Comparison of ENCODE assay signal across 9 cellular contexts in genomic region chr15:78944669-78945407, GRCh38. TPM values are rescaled to one million over a fixed set of nuclear protein-coding genes. Genes with fewer than 3 reads are reported as not detected.
A peak's percentile ranks its signal among the peaks of the same experiment; 100 is the strongest.
DNase-seq lines count a peak whose midpoint lies in the region; ATAC-seq and TF ChIP-seq lines count a peak whose summit lies in the region.
"Had no signal": no experiment of that assay in that cellular context is flagged by ENCODE, and none has a peak within 500 bp of the region (broad histone marks: within the 10 kb centered on the region; RNA-seq: fewer than 3 reads in every experiment).

CTSH (minus strand) TSS chr15:78945046; CDS start chr15:78944981, 65 bp downstream.

- ATAC-seq in GM19372 (IDR thresholded peaks at IDR 0.05; ENCODE audit: low read depth, unreplicated experiment) (peak; percentile 82), HG03571 (IDR thresholded peaks at IDR 0.05; ENCODE audit: unreplicated experiment) (peak; percentile 72)
- ATAC-seq in stimulated activated naive CD8-positive, alpha-beta T cell treated with anti-CD3 and anti-CD28 coated beads, Interleukin-15, Interleukin-2, amounts not matched to agents 100 U/mL and 50 U/mL, for 24 hours, result peak; percentile 79

- H2AFZ ChIP-seq in OCI-LY7 (ENCODE audit: low read length), result peak within 1 kb of the TSS; percentile 42; the same call in 1 of the 2 replicates

- H3K9me3 ChIP-seq in OCI-LY7 (ENCODE audit: low read length), result no peaks in the 10 kb centered on the region
- H3K9me3 ChIP-seq: SJSA1 had no signal

- H3K9me2 ChIP-seq in OCI-LY7 (ENCODE audit: insufficient read depth, low read length), result no peaks in the 10 kb centered on the region

- H3K27ac Mint-ChIP-seq in activated T-helper 1 cell treated with anti-CD3 and anti-CD28 coated beads, Interleukin-12 subunit alpha, Interleukin-12 subunit beta, Interleukin-2, Interleukin-4 antibody, amounts not matched to agents 30 ng/mL and 10 ng/mL and 1 ng/mL, durations not matched to agents 14 hours and 24 hours and 36 hours, result peak within 1 kb of the TSS; percentile 44
- H3K27ac Mint-ChIP-seq in nephron, result peak within 1 kb of the TSS in 2 of 3 experiments; percentile 45 to 58

- BruUV-seq in OCI-LY7 (replicated peaks; lab: Mats Ljungman, UMichigan), result no TSS peak

- peak within 1 kb of the TSS; percentile 73 for H3K27ac ChIP-seq in C4-2B
- no peak within 1 kb of the TSS for H3K27ac ChIP-seq in OCI-LY7 (ENCODE audit: low read depth, low read length, poor library complexity, severe bottlenecking)
- H3K27ac ChIP-seq: SJSA1 had no signal

- peaks cover 7% of the 10 kb centered on the region for H3K4me1 Mint-ChIP-seq in activated T-helper 1 cell treated with anti-CD3 and anti-CD28 coated beads, Interleukin-12 subunit alpha, Interleukin-12 subunit beta, Interleukin-2, Interleukin-4 antibody, amounts not matched to agents 30 ng/mL and 10 ng/mL and 1 ng/mL, durations not matched to agents 14 hours and 24 hours and 36 hours (ENCODE audit: low read depth)
- H3K4me1 Mint-ChIP-seq in nephron, result peaks cover 10% of the 10 kb centered on the region

- peak within 1 kb of the TSS; percentile 84 for H3K4me3 Mint-ChIP-seq in activated T-helper 1 cell treated with anti-CD3 and anti-CD28 coated beads, Interleukin-12 subunit alpha, Interleukin-12 subunit beta, Interleukin-2, Interleukin-4 antibody, amounts not matched to agents 30 ng/mL and 10 ng/mL and 1 ng/mL, durations not matched to agents 14 hours and 24 hours and 36 hours
- H3K4me3 Mint-ChIP-seq in nephron, result peak within 1 kb of the TSS; percentile 79 to 82 (median 82)

- peak within 1 kb of the TSS; percentile 81 for H3K4me2 ChIP-seq in OCI-LY7 (ENCODE audit: low read length)

- peaks cover 31% of the 10 kb centered on the region for H3K27me3 Mint-ChIP-seq in activated T-helper 1 cell treated with anti-CD3 and anti-CD28 coated beads, Interleukin-12 subunit alpha, Interleukin-12 subunit beta, Interleukin-2, Interleukin-4 antibody, amounts not matched to agents 30 ng/mL and 10 ng/mL and 1 ng/mL, durations not matched to agents 14 hours and 24 hours and 36 hours (ENCODE audit: insufficient read depth)
- peaks cover 42% of the 10 kb centered on the region for H3K27me3 Mint-ChIP-seq in nephron (ENCODE audit: low read depth)

- H3K36me3 Mint-ChIP-seq in activated T-helper 1 cell treated with anti-CD3 and anti-CD28 coated beads, Interleukin-12 subunit alpha, Interleukin-12 subunit beta, Interleukin-2, Interleukin-4 antibody, amounts not matched to agents 30 ng/mL and 10 ng/mL and 1 ng/mL, durations not matched to agents 14 hours and 24 hours and 36 hours (ENCODE audit: low read depth), result peaks cover 3% of the 10 kb centered on the region
- no peaks in the 10 kb centered on the region for H3K36me3 Mint-ChIP-seq in nephron (ENCODE audit: low read depth)

- H3K9me3 Mint-ChIP-seq in activated T-helper 1 cell treated with anti-CD3 and anti-CD28 coated beads, Interleukin-12 subunit alpha, Interleukin-12 subunit beta, Interleukin-2, Interleukin-4 antibody, amounts not matched to agents 30 ng/mL and 10 ng/mL and 1 ng/mL, durations not matched to agents 14 hours and 24 hours and 36 hours, result no peaks in the 10 kb centered on the region
- no peaks in the 10 kb centered on the region for H3K9me3 Mint-ChIP-seq in nephron

- H4K20me1 ChIP-seq in OCI-LY7 (ENCODE audit: insufficient read depth, low read length), result no peaks in the 10 kb centered on the region

- no peaks in the 10 kb centered on the region for H3K36me3 ChIP-seq in OCI-LY7 (ENCODE audit: insufficient read depth, low read length)
- H3K36me3 ChIP-seq: SJSA1 had no signal

- DNase-seq in OCI-LY7 (ENCODE audit: low spot score) (peak; percentile 67), fibroblast of the aortic adventitia (ENCODE audit: low read depth) (peak; percentile 21)
- DNase-seq in activated T-helper 1 cell treated with anti-CD3 and anti-CD28 coated beads, Interleukin-12 subunit alpha, Interleukin-12 subunit beta, Interleukin-2, Interleukin-4 antibody, amounts not matched to agents 30 ng/mL and 10 ng/mL and 1 ng/mL, durations not matched to agents 14 hours and 24 hours and 36 hours (ENCODE audit: low spot score), result peak; percentile 63
- DNase-seq in stimulated activated naive CD8-positive, alpha-beta T cell treated with anti-CD3 and anti-CD28 coated beads, Interleukin-15, Interleukin-2, amounts not matched to agents 100 U/mL and 50 U/mL, for 24 hours, result peak; percentile 74

- H3K4me3 ChIP-seq in OCI-LY7 (ENCODE audit: low read depth, low read length, poor library complexity, severe bottlenecking) (peak within 1 kb of the TSS; percentile 66), fibroblast of the aortic adventitia (ENCODE audit: low read depth, low read length) (peak within 1 kb of the TSS; percentile 60)
- H3K4me3 ChIP-seq: SJSA1 had no signal

- intact Hi-C loops in OCI-LY7 (cut with micrococcal nuclease; ENCODE audit: unreplicated experiment), result no loop called here
- intact Hi-C loops in activated T-helper 1 cell treated with anti-CD3 and anti-CD28 coated beads, Interleukin-12 subunit alpha, Interleukin-12 subunit beta, Interleukin-2, Interleukin-4 antibody, amounts not matched to agents 30 ng/mL and 10 ng/mL and 1 ng/mL, durations not matched to agents 14 hours and 24 hours and 36 hours (cut with micrococcal nuclease), result no loop called here

- POLR2A ChIA-PET in OCI-LY7 (lab: Charles Lee), result interaction anchor here (0.6 kb wide), 1 partner anchor 41 kb away, joined by 3 read pairs; no protein-coding TSS in a partner anchor

- TF ChIP-seq CTCF in C4-2B (conservative IDR thresholded peaks at IDR 0.05) (no peak), OCI-LY7 (conservative IDR thresholded peaks at IDR 0.05; ENCODE audit: low read length) (no peak), fibroblast of the aortic adventitia (IDR thresholded peaks at IDR 0.05; ENCODE audit: insufficient read depth, low read length) (no peak), nephron (IDR thresholded peaks at IDR 0.05; ENCODE audit: unreplicated experiment in 3 of 3) (no peak)

- no peaks in the 10 kb centered on the region for H3K79me2 ChIP-seq in OCI-LY7 (ENCODE audit: insufficient read depth, low read depth, low read length)

- H3K4me1 ChIP-seq in OCI-LY7 (ENCODE audit: insufficient read depth, low read length, poor library complexity, severe bottlenecking), result peaks cover 16% of the 10 kb centered on the region

- CTCF ChIA-PET in OCI-LY7 (lab: Charles Lee; ENCODE audit: unreplicated experiment), result no interaction called here

RNA-seq across cellular contexts. Expression of gene CTSH, which starts in this region (rescaled TPM):
- total RNA-seq in OCI-LY7 (2014; rRNA removed; shearing (Covaris generic)), result 26.9 and 27.4 TPM in 2 replicates
- total RNA-seq in OCI-LY7 (2022) (21.1 and 21.5 TPM in 2 replicates), fibroblast of the aortic adventitia (ENCODE audit: low replicate concordance) (8.5 and 24.1 TPM in 2 replicates)
- 50.9 and 57.3 TPM in 2 replicates for total RNA-seq in activated T-helper 1 cell treated with anti-CD3 and anti-CD28 coated beads, Interleukin-12 subunit alpha, Interleukin-12 subunit beta, Interleukin-2, Interleukin-4 antibody, amounts not matched to agents 30 ng/mL and 10 ng/mL and 1 ng/mL, durations not matched to agents 14 hours and 24 hours and 36 hours

Comparison
In these comparisons a context has a peak if more than half of its experiments do, and no peak if none do; other contexts are left out.
1. DNase-seq: peak in every context shown above with its lines; median percentile 74 in stimulated activated naive CD8-positive, alpha-beta T cell treated with anti-CD3 and anti-CD28 coated beads, Interleukin-15, Interleukin-2, amounts not matched to agents 100 U/mL and 50 U/mL, for 24 hours; 67 in OCI-LY7; 63 in activated T-helper 1 cell treated with anti-CD3 and anti-CD28 coated beads, Interleukin-12 subunit alpha, Interleukin-12 subunit beta, Interleukin-2, Interleukin-4 antibody, amounts not matched to agents 30 ng/mL and 10 ng/mL and 1 ng/mL, durations not matched to agents 14 hours and 24 hours and 36 hours; 21 in fibroblast of the aortic adventitia.